8 cellular contexts compared by ENCODE assay signal in genomic region chr21:38712076-38712475, GRCh38.
DNase-seq lines count a peak whose midpoint lies in the region; ATAC-seq and TF ChIP-seq lines count a peak whose summit lies in the region.

No MANE protein-coding gene starts in this region.

- no peaks in the 10 kb centered on the region for H3K27me3 Mint-ChIP-seq in Caco-2 (ENCODE audit: insufficient read depth, unreplicated experiment)

- no peak overlapping the region for H3K27ac Mint-ChIP-seq in Caco-2 (ENCODE audit: unreplicated experiment)
- no peak overlapping the region for H3K27ac Mint-ChIP-seq in activated naive CD4-positive, alpha-beta T cell treated with anti-CD3 and anti-CD28 coated beads, Interleukin-2, amount 50 U/mL, for 72 hours

- H3K36me3 Mint-ChIP-seq in Caco-2 (ENCODE audit: insufficient read depth, unreplicated experiment): no peaks in the 10 kb centered on the region
- H3K36me3 Mint-ChIP-seq in activated naive CD4-positive, alpha-beta T cell treated with anti-CD3 and anti-CD28 coated beads, Interleukin-2, amount 50 U/mL, for 72 hours: no peaks in the 10 kb centered on the region

- no TSS peak for BruUV-seq in Caco-2 (replicated peaks; lab: Mats Ljungman, UMichigan)

- H3K9me3 ChIP-seq in Caco-2 (no peaks in the 10 kb centered on the region), upper lobe of right lung (no peaks in the 10 kb centered on the region)

- H3K4me1 ChIP-seq in Caco-2 (no peaks in the 10 kb centered on the region), upper lobe of right lung (no peaks in the 10 kb centered on the region)

- H3K36me3 ChIP-seq in Caco-2 (ENCODE audit: control insufficient read depth, insufficient read depth, low read length) (no peaks in the 10 kb centered on the region), upper lobe of right lung (no peaks in the 10 kb centered on the region)

- peak; percentile 67 to 69 for DNase-seq in Caco-2
- peak; percentile 28 for DNase-seq in HuH-7 (ENCODE audit: low spot score)
- DNase-seq in RKO (ENCODE audit: low spot score): peak; percentile 74
- peak; percentile 47 for DNase-seq in fibroblast of peridontal ligament (ENCODE audit: extremely low read depth)
- no peak for DNase-seq in upper lobe of right lung
- DNase-seq in activated naive CD4-positive, alpha-beta T cell treated with anti-CD3 and anti-CD28 coated beads, Interleukin-2, amount 50 U/mL, for 72 hours (ENCODE audit: low spot score in 2 of 2): no peak

- H3K4me3 ChIP-seq in Caco-2 (ENCODE audit: low read depth, low read length) (no peak overlapping the region), upper lobe of right lung (no peak overlapping the region)

- ATAC-seq in upper lobe of right lung (peak; percentile 64), HG03432 (IDR thresholded peaks at IDR 0.05; ENCODE audit: unreplicated experiment) (no peak), GM21360 (IDR thresholded peaks at IDR 0.05; ENCODE audit: unreplicated experiment) (no peak)
- ATAC-seq in activated naive CD4-positive, alpha-beta T cell treated with anti-CD3 and anti-CD28 coated beads, Interleukin-2, amount 50 U/mL, for 72 hours: no peak

- CTCF ChIA-PET in Caco-2 (lab: Charles Lee): interaction anchor here (0.7 to 1.2 kb wide), 7 partner anchors 18 to 426 kb away, joined by 3 to 14 read pairs (median 3); no protein-coding TSS in a partner anchor

- H3K27me3 ChIP-seq in Caco-2 (replicated peaks; ENCODE audit: control insufficient read depth, insufficient read depth, low read length) (no peaks in the 10 kb centered on the region), upper lobe of right lung (peaks cover 5% of the 10 kb centered on the region)

- H3K4me1 Mint-ChIP-seq in Caco-2 (ENCODE audit: low read depth, unreplicated experiment): no peaks in the 10 kb centered on the region

- no peak overlapping the region for H3K4me3 Mint-ChIP-seq in Caco-2 (ENCODE audit: unreplicated experiment)

- H3K27ac ChIP-seq in upper lobe of right lung: no peak overlapping the region

- POLR2A ChIA-PET in Caco-2 (lab: Charles Lee): no interaction called here

- peak; percentile 53 to 79 for TF ChIP-seq CTCF in Caco-2 (IDR thresholded peaks at IDR 0.05; ENCODE audit: insufficient read depth in 1 of 2, low read depth in 1 of 2, low read length in 1 of 2, severe bottlenecking in 1 of 2, unreplicated experiment in 1 of 2)
- peak; percentile 48 for TF ChIP-seq CTCF in upper lobe of right lung (IDR thresholded peaks at IDR 0.05)

- intact Hi-C loops in Caco-2 (cut with micrococcal nuclease; ENCODE audit: unreplicated experiment) (loop anchor here (1.0 to 2.0 kb wide), 2 partner anchors 43 to 207 kb away; no protein-coding TSS in a partner anchor), upper lobe of right lung (cut with DNase I) (no loop called here)

- H3K9me3 Mint-ChIP-seq in Caco-2 (ENCODE audit: unreplicated experiment): no peaks in the 10 kb centered on the region
- no peaks in the 10 kb centered on the region for H3K9me3 Mint-ChIP-seq in activated naive CD4-positive, alpha-beta T cell treated with anti-CD3 and anti-CD28 coated beads, Interleukin-2, amount 50 U/mL, for 72 hours

Comparison
In these comparisons a context has a peak if more than half of its experiments do, and no peak if none do; other contexts are left out.
1. DNase-seq: peak in Caco-2 (2 of 2), HuH-7 (single experiment), RKO (single experiment) and fibroblast of peridontal ligament (single experiment); none in upper lobe of right lung (single experiment) and activated naive CD4-positive, alpha-beta T cell treated with anti-CD3 and anti-CD28 coated beads, Interleukin-2, amount 50 U/mL, for 72 hours (0 of 2).